ENCODE assay signal across 25 cellular contexts in the genomic region with DNA sequence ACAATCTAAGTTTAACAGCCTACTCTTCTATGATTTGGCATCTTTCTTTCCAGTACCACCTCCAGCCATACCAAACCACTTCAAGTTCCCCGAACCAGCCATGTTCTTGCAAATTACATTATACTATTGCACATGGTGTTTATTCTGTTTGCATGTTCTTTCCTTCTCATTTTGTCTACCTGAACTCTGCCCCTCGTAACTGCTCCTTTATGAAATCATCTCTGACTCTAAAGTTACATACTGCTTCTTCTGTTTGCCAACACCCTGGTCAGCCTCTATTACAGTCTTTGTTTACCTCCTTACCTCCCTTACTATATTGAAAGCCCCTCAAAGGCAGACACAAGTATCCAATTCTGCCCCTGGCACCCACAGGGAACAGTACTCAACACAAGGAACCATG. TPM values are rescaled to one million over a fixed set of nuclear protein-coding genes. Genes with fewer than 3 reads are reported as not detected.
DNase-seq lines count a peak whose midpoint lies in the region; ATAC-seq and TF ChIP-seq lines count a peak whose summit lies in the region.
"Had no signal": no experiment of that assay in that cellular context is flagged by ENCODE, and none has a peak within 500 bp of the region (broad histone marks: within the 10 kb centered on the region; RNA-seq: fewer than 3 reads in every experiment).

No MANE protein-coding gene starts in this region.

- no peaks in the 10 kb centered on the region for H3K9me3 ChIP-seq in upper lobe of left lung
- H3K9me3 ChIP-seq in HAP-1 = no peaks in the 10 kb centered on the region; the same call in 1 of the 2 replicates
- H3K9me3 ChIP-seq: Peyer's patch had no signal

- TF ChIP-seq EP300 in upper lobe of left lung (IDR thresholded peaks at IDR 0.05) = no peak

- peaks cover 0 to 5% (median 0%) of the 10 kb centered on the region in 9 donors for H3K9me3 Mint-ChIP-seq in naive thymus-derived CD8-positive, alpha-beta T cell
- H3K9me3 Mint-ChIP-seq: activated CD4-positive, alpha-beta memory T cell treated with anti-CD3 and anti-CD28 coated beads, Interleukin-2, amount 10 ng/mL, durations not matched to agents 7 days and 5 days; activated naive CD4-positive, alpha-beta T cell treated with anti-CD3 and anti-CD28 coated beads, Interleukin-2, amount 50 U/mL, for 24 hours; endodermal cell; type B pancreatic cell had no signal

- peak overlapping the region; percentile 31 for H3K4me3 ChIP-seq in coronary artery
- H3K4me3 ChIP-seq in upper lobe of left lung = no peak overlapping the region
- H3K4me3 ChIP-seq in HAP-1 = no peak overlapping the region
- H3K4me3 ChIP-seq: Peyer's patch had no signal

- no peak for TF ChIP-seq CTCF in coronary artery (IDR thresholded peaks at IDR 0.05)
- no peak for TF ChIP-seq CTCF in upper lobe of left lung (IDR thresholded peaks at IDR 0.05)

- H3K27me3 Mint-ChIP-seq in naive thymus-derived CD8-positive, alpha-beta T cell = no peaks in the 10 kb centered on the region
- H3K27me3 Mint-ChIP-seq: activated CD4-positive, alpha-beta memory T cell treated with anti-CD3 and anti-CD28 coated beads, Interleukin-2, amount 10 ng/mL, durations not matched to agents 7 days and 5 days; activated naive CD4-positive, alpha-beta T cell treated with anti-CD3 and anti-CD28 coated beads, Interleukin-2, amount 50 U/mL, for 24 hours; stimulated activated naive B cell treated with anti-CD40 and anti-IgM and Interleukin-4, amounts not matched to agents 10 μg/mL and 1 μg/mL and 100 μg/mL, for 72 hours; type B pancreatic cell had no signal

- H3K27me3 ChIP-seq in upper lobe of left lung = no peaks in the 10 kb centered on the region
- no peaks in the 10 kb centered on the region for H3K27me3 ChIP-seq in HAP-1 (ENCODE audit: low read depth)
- H3K27me3 ChIP-seq: Peyer's patch had no signal

- peak overlapping the region in 8 of 10 donors; percentile 1 to 49 (median 26) for H3K27ac Mint-ChIP-seq in naive thymus-derived CD8-positive, alpha-beta T cell
- H3K27ac Mint-ChIP-seq: activated CD4-positive, alpha-beta memory T cell treated with anti-CD3 and anti-CD28 coated beads, Interleukin-2, amount 10 ng/mL, durations not matched to agents 7 days and 5 days; endodermal cell; type B pancreatic cell had no signal

- H3K4me1 ChIP-seq in upper lobe of left lung (peaks cover 23 to 66% (median 33%) of the 10 kb centered on the region in 4 donors), HAP-1 (peaks cover 11% of the 10 kb centered on the region)

- H3K27ac ChIP-seq in coronary artery (peak overlapping the region; percentile 73 to 88), upper lobe of left lung (peak overlapping the region; percentile 16 to 59 (median 22))
- H3K27ac ChIP-seq: 22Rv1, Peyer's patch had no signal

- POLR2A ChIA-PET in naive thymus-derived CD8-positive, alpha-beta T cell (lab: Charles Lee) = no interaction called here

- in situ Hi-C loops in HAP-1 (cut with MboI; ENCODE audit: low sequenced_read_pairs) = no loop called here

- ATAC-seq in naive thymus-derived CD8-positive, alpha-beta T cell = no peak
- ATAC-seq in upper lobe of left lung (ENCODE audit: low FRiP score in 2 of 2) (no peak), GM21447 (IDR thresholded peaks at IDR 0.05; ENCODE audit: unreplicated experiment) (no peak)
- ATAC-seq: stimulated activated naive B cell treated with anti-CD40 and anti-IgM and Interleukin-4, amounts not matched to agents 10 μg/mL and 1 μg/mL and 100 μg/mL, for 72 hours had no signal

- H3K36me3 ChIP-seq in upper lobe of left lung (peaks cover 0 to 5% (median 0%) of the 10 kb centered on the region in 4 donors), HAP-1 (replicated peaks) (no peaks in the 10 kb centered on the region; the same call in 1 of the 2 replicates)
- H3K36me3 ChIP-seq: Peyer's patch had no signal

- 65 to 85% methylated on average over 2 of the region's 2 CpGs for WGBS in upper lobe of left lung, 2 donors

- TF ChIP-seq POLR2A in upper lobe of left lung (IDR thresholded peaks at IDR 0.05) = no peak

- H3K4me3 Mint-ChIP-seq in naive thymus-derived CD8-positive, alpha-beta T cell = no peak overlapping the region
- H3K4me3 Mint-ChIP-seq: activated CD4-positive, alpha-beta memory T cell treated with anti-CD3 and anti-CD28 coated beads, Interleukin-2, amount 10 ng/mL, durations not matched to agents 7 days and 5 days; activated naive CD4-positive, alpha-beta T cell treated with anti-CD3 and anti-CD28 coated beads, Interleukin-2, amount 50 U/mL, for 24 hours; endodermal cell; stimulated activated naive B cell treated with anti-CD40 and anti-IgM and Interleukin-4, amounts not matched to agents 10 μg/mL and 1 μg/mL and 100 μg/mL, for 72 hours; type B pancreatic cell had no signal

- H3K36me3 Mint-ChIP-seq in naive thymus-derived CD8-positive, alpha-beta T cell = peaks cover 11 to 51% (median 15%) of the 10 kb centered on the region in 3 donors

- DNase-seq in activated CD8-positive, alpha-beta memory T cell treated with anti-CD3 and anti-CD28 coated beads, Interleukin-2, amount 50 U/mL, for 48 hours = peak; percentile 1
- DNase-seq in activated CD8-positive, alpha-beta memory T cell treated with anti-CD3 and anti-CD28 coated beads for 24 hours = no peak
- DNase-seq in coronary artery (ENCODE audit: low spot score) = no peak
- DNase-seq in naive thymus-derived CD8-positive, alpha-beta T cell = no peak
- no peak for DNase-seq in upper lobe of left lung
- DNase-seq in RPMI8226 = no peak
- no peak for DNase-seq in HAP-1 (ENCODE audit: low spot score in 2 of 2)
- DNase-seq: activated CD4-positive, alpha-beta memory T cell treated with anti-CD3 and anti-CD28 coated beads, Interleukin-2, amount 10 ng/mL, durations not matched to agents 7 days and 5 days; activated T-cell treated with anti-CD3 and anti-CD28 coated beads, Interleukin-2, amount 50 U/mL, for 48 hours; endodermal cell; glutamatergic neuron; Kasumi-1; left ventricle myocardium superior; NCI-H1092; NCI-H2029; NCI-H446; NK-92 treated with Interleukin-12 subunit alpha and Interleukin-12 subunit beta, amount 100 ng/mL, for 24 hours; Peyer's patch; posterior cingulate gyrus; stimulated activated naive B cell treated with anti-CD40 and anti-IgM and Interleukin-4, amounts not matched to agents 10 μg/mL and 1 μg/mL and 100 μg/mL, for 72 hours; T-helper 2 cell had no signal

- H3K4me1 Mint-ChIP-seq in naive thymus-derived CD8-positive, alpha-beta T cell = peaks cover 38 to 79% (median 73%) of the 10 kb centered on the region in 4 donors

RNA-seq across cellular contexts. Expression of a gene that starts 6.0 kb away (rescaled TPM):
- 10 to 100 TPM; 51.9 to 59.0 TPM for total RNA-seq in naive thymus-derived CD8-positive, alpha-beta T cell
- polyA plus RNA-seq in naive thymus-derived CD8-positive, alpha-beta T cell = 10 to 100 TPM; 47.2 to 55.9 (median 51.6) TPM
- 10 to 100 TPM in 4 of 6 donors, 1 to 10 TPM in 2; 7.5 to 42.5 (median 36.7) TPM for total RNA-seq in upper lobe of left lung

RNA-seq across cellular contexts. Expression of a gene that starts 16.8 kb away (rescaled TPM):
- total RNA-seq in naive thymus-derived CD8-positive, alpha-beta T cell = 10 to 100 TPM; 13.1 TPM
- 10 to 100 TPM; 29.4 to 44.2 (median 32.7) TPM for polyA plus RNA-seq in naive thymus-derived CD8-positive, alpha-beta T cell
- 10 to 100 TPM in 4 of 6 donors, 1 to 10 TPM in 2; 4.9 to 16.6 (median 12.7) TPM for total RNA-seq in upper lobe of left lung

RNA-seq across cellular contexts. Expression of a gene that starts 40.2 kb away (rescaled TPM):
- total RNA-seq in naive thymus-derived CD8-positive, alpha-beta T cell = 10 to 100 TPM; 15.3 to 15.7 TPM
- polyA plus RNA-seq in naive thymus-derived CD8-positive, alpha-beta T cell = 1 to 10 TPM; 1.1 to 3.9 (median 3.7) TPM
- total RNA-seq in upper lobe of left lung = 10 to 100 TPM; 12.9 to 77.5 (median 23.4) TPM

RNA-seq across cellular contexts. Expression of a gene that starts 57.6 kb away (rescaled TPM):
- 10 to 100 TPM; 94.6 to 96.6 TPM for total RNA-seq in naive thymus-derived CD8-positive, alpha-beta T cell
- polyA plus RNA-seq in naive thymus-derived CD8-positive, alpha-beta T cell = 100 to 1,000 TPM; 130 to 162 (median 143) TPM
- 100 to 1,000 TPM in 5 of 6 donors, 10 to 100 TPM in 1; 46.1 to 318 (median 183) TPM for total RNA-seq in upper lobe of left lung
